13 cellular contexts compared by ENCODE assay signal in the genomic region with DNA sequence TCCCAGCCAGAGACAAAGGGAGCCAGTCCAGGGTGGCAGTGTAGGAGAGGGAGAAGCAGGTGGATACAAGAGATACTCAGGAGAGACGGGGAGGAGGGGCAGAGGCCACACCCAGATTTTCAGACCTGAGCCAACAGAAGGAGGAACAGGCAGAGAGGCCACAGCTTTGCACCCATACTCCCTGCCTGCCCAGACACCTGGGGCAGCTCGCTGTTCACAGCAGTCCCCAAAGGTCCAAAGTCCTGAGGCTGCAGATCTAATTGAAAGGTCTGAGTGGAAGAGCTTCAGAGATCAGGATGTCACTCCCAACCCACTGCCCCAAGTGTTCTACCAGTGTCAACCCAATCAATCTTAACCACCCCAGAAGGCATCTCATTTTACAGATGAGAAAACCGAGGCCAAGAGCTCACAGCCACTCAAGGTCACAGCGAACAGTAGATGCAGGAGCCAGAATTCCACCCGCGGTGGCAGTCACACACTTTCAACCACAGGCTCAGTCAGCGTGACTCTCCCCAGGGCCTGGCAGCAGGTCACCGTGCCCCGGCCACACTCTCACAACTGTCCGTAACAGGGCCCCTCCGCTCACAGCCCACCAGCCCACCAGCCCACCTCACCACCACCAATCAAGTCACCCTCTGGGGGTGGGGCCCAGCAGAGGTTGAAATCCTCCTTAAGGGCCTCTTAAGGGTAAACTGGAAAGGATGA. TPM values are rescaled to one million over a fixed set of nuclear protein-coding genes. Genes with fewer than 3 reads are reported as not detected.
DNase-seq lines count a peak whose midpoint lies in the region; ATAC-seq and TF ChIP-seq lines count a peak whose summit lies in the region.
"Had no signal": no experiment of that assay in that cellular context is flagged by ENCODE, and none has a peak within 500 bp of the region (broad histone marks: within the 10 kb centered on the region; RNA-seq: fewer than 3 reads in every experiment).

No MANE protein-coding gene starts in this region.

- H3K4me1 Mint-ChIP-seq in neural progenitor cell: peaks cover 51% of the 10 kb centered on the region

- H3K36me3 ChIP-seq in Loucy (ENCODE audit: insufficient read depth, low read length) (peaks cover 20% of the 10 kb centered on the region; the same call in 1 of the 2 replicates), mammary epithelial cell (ENCODE audit: insufficient read depth, low read length) (no peaks in the 10 kb centered on the region), neural progenitor cell (no peaks in the 10 kb centered on the region)

- no peaks in the 10 kb centered on the region for H3K27me3 Mint-ChIP-seq in neural progenitor cell (ENCODE audit: insufficient read depth, low read depth)

- H2AFZ ChIP-seq in Loucy (ENCODE audit: low read length): no peak overlapping the region
- H2AFZ ChIP-seq in mammary epithelial cell (ENCODE audit: low read depth, low read length): no peak overlapping the region
- H2AFZ ChIP-seq in neural progenitor cell (replicated peaks): no peak overlapping the region
- H2AFZ ChIP-seq: parathyroid adenoma had no signal

- H3K4me3 Mint-ChIP-seq in neural progenitor cell: no peak overlapping the region
- H3K4me3 Mint-ChIP-seq: stimulated activated effector memory CD8-positive, alpha-beta T cell treated with anti-CD3 and anti-CD28 coated beads, Interleukin-12 subunit alpha, Interleukin-12 subunit beta, amount 100 ng/mL, for 72 hours; T-helper 2 cell treated with Interferon-gamma antibody and Interleukin-4, amounts not matched to agents 5 μg/mL and 100 μg/mL, for 36 hours had no signal

- H3K9me3 Mint-ChIP-seq in neural progenitor cell: no peaks in the 10 kb centered on the region
- H3K9me3 Mint-ChIP-seq: stimulated activated effector memory CD8-positive, alpha-beta T cell treated with anti-CD3 and anti-CD28 coated beads, Interleukin-12 subunit alpha, Interleukin-12 subunit beta, amount 100 ng/mL, for 72 hours; T-helper 2 cell treated with Interferon-gamma antibody and Interleukin-4, amounts not matched to agents 5 μg/mL and 100 μg/mL, for 36 hours had no signal

- WGBS in mammary epithelial cell (ENCODE audit: low coverage, missing lambda C conversion rate): 26% methylated on average over 10 of the region's 11 CpGs

- no peaks in the 10 kb centered on the region for H3K36me3 Mint-ChIP-seq in neural progenitor cell
- H3K36me3 Mint-ChIP-seq: stimulated activated effector memory CD8-positive, alpha-beta T cell treated with anti-CD3 and anti-CD28 coated beads, Interleukin-12 subunit alpha, Interleukin-12 subunit beta, amount 100 ng/mL, for 72 hours had no signal

- peak overlapping the region; percentile 39 for H3K27ac ChIP-seq in AG04450 (ENCODE audit: low read depth, low read length)
- peak overlapping the region; percentile 51 for H3K27ac ChIP-seq in mammary epithelial cell (ENCODE audit: insufficient read depth, low read depth, low read length)
- H3K27ac ChIP-seq in neural progenitor cell: no peak overlapping the region
- H3K27ac ChIP-seq: parathyroid adenoma had no signal

- BruUV-seq in mammary epithelial cell (replicated peaks; lab: Mats Ljungman, UMichigan): no TSS peak

- H3K9me3 ChIP-seq in AG04450 (ENCODE audit: control insufficient read depth, insufficient read depth, low read length): no peaks in the 10 kb centered on the region
- no peaks in the 10 kb centered on the region for H3K9me3 ChIP-seq in Loucy (ENCODE audit: insufficient read depth, low read depth, low read length)
- H3K9me3 ChIP-seq in mammary epithelial cell (replicated peaks; ENCODE audit: insufficient read depth, low read length): no peaks in the 10 kb centered on the region
- H3K9me3 ChIP-seq in neural progenitor cell (ENCODE audit: low read depth): no peaks in the 10 kb centered on the region

- H3F3A ChIP-seq in Loucy (ENCODE audit: low read depth) (no peaks in the 10 kb centered on the region), neural progenitor cell (ENCODE audit: low read depth) (peaks cover 8% of the 10 kb centered on the region)

- peaks cover 64% of the 10 kb centered on the region for H4K20me1 ChIP-seq in Loucy (ENCODE audit: insufficient read depth, low read length, poor library complexity, severe bottlenecking)
- peaks cover 3% of the 10 kb centered on the region for H4K20me1 ChIP-seq in mammary epithelial cell (ENCODE audit: insufficient read depth, low read length)
- H4K20me1 ChIP-seq in neural progenitor cell (ENCODE audit: low read depth): peaks cover 88% of the 10 kb centered on the region

- H3K27me3 ChIP-seq in AG04450 (ENCODE audit: control insufficient read depth, insufficient read depth, low read length): no peaks in the 10 kb centered on the region
- no peaks in the 10 kb centered on the region for H3K27me3 ChIP-seq in Loucy (ENCODE audit: insufficient read depth, low read length, poor library complexity, severe bottlenecking)
- no peaks in the 10 kb centered on the region for H3K27me3 ChIP-seq in mammary epithelial cell (ENCODE audit: insufficient read depth, low read length)
- H3K27me3 ChIP-seq in neural progenitor cell: no peaks in the 10 kb centered on the region

- peak overlapping the region; percentile 26 for H3K9ac ChIP-seq in Loucy (ENCODE audit: low read depth, low read length, poor library complexity, severe bottlenecking)
- H3K9ac ChIP-seq in mammary epithelial cell (ENCODE audit: insufficient read depth, low read length): no peak overlapping the region
- no peak overlapping the region for H3K9ac ChIP-seq in neural progenitor cell
- H3K9ac ChIP-seq: parathyroid adenoma had no signal

- H3K4me3 ChIP-seq in AG04450 (ENCODE audit: low read depth, low read length): no peak overlapping the region
- no peak overlapping the region for H3K4me3 ChIP-seq in Loucy (ENCODE audit: low read length, poor library complexity, severe bottlenecking)
- no peak overlapping the region for H3K4me3 ChIP-seq in mammary epithelial cell (replicated peaks in 1 of 3; ENCODE audit: insufficient read depth in 1 of 3, low read depth in 2 of 3, low read length in 3 of 3)
- no peak overlapping the region for H3K4me3 ChIP-seq in neural progenitor cell

- H3K4me2 ChIP-seq in Loucy (ENCODE audit: low read depth, low read length, poor library complexity, severe bottlenecking): peak overlapping the region; percentile 68
- peak overlapping the region; percentile 53 for H3K4me2 ChIP-seq in mammary epithelial cell (ENCODE audit: insufficient read depth, low read depth, low read length)
- no peak overlapping the region for H3K4me2 ChIP-seq in neural progenitor cell

- H3K27ac Mint-ChIP-seq in neural progenitor cell: peak overlapping the region; percentile 40
- H3K27ac Mint-ChIP-seq: stimulated activated effector memory CD8-positive, alpha-beta T cell treated with anti-CD3 and anti-CD28 coated beads, Interleukin-12 subunit alpha, Interleukin-12 subunit beta, amount 100 ng/mL, for 72 hours had no signal

- dilution Hi-C loops in mammary epithelial cell (cut with HindIII; ENCODE audit: low sequenced_read_pairs): loop anchor here (5.0 kb wide), 2 partner anchors 38 to 68 kb away; no protein-coding TSS in a partner anchor

- CTCF ChIA-PET in AG04450 (lab: Charles Lee) (no interaction called here), mammary epithelial cell (lab: Charles Lee; ENCODE audit: low non-redundant PET) (interaction anchor here (0.6 kb wide), 1 partner anchor 145 kb away, joined by 3 read pairs; no protein-coding TSS in a partner anchor)

- POLR2A ChIA-PET in AG04450 (lab: Yijun Ruan, JAX): interaction anchor here (0.9 kb wide), 1 partner anchor 13 kb away, joined by 3 read pairs; no protein-coding TSS in a partner anchor

- TF ChIP-seq CTCF in AG04450 (IDR thresholded peaks at IDR 0.05; ENCODE audit: low read depth, low read length): no peak
- TF ChIP-seq CTCF in Loucy (conservative IDR thresholded peaks at IDR 0.05; ENCODE audit: low read length): no peak
- no peak for TF ChIP-seq CTCF in mammary epithelial cell (conservative IDR thresholded peaks at IDR 0.05 in 1 of 2, IDR thresholded peaks at IDR 0.05 in 1 of 2; ENCODE audit: extremely low read depth in 1 of 2, insufficient read depth in 1 of 2, low read depth in 1 of 2, low read length in 2 of 2)
- TF ChIP-seq CTCF in neural progenitor cell (IDR thresholded peaks at IDR 0.05): no peak

- DNase-seq in AG04450 (ENCODE audit: low read depth, low spot score) (no peak), mammary epithelial cell (no peak), neural progenitor cell (ENCODE audit: low spot score) (no peak), iPS-NIHi11 (ENCODE audit: low spot score) (no peak), NCI-H1092 treated with DMSO at 0.1 percent for 48 hours (lab: John Stamatoyannopoulos, UW) (no peak)
- DNase-seq in stimulated activated naive CD4-positive, alpha-beta T cell (lab: John Stamatoyannopoulos, UW): no peak
- DNase-seq: amygdala, NCI-H1694 treated with DMSO at 0.1 percent for 48 hours had no signal

- H3K79me2 ChIP-seq in Loucy (ENCODE audit: insufficient read depth, low read length): peaks cover 100% of the 10 kb centered on the region
- H3K79me2 ChIP-seq in mammary epithelial cell (ENCODE audit: insufficient read depth, low read length): peaks cover 99% of the 10 kb centered on the region
- peaks cover 96% of the 10 kb centered on the region for H3K79me2 ChIP-seq in neural progenitor cell (ENCODE audit: low read depth)
- H3K79me2 ChIP-seq: parathyroid adenoma had no signal

- intact Hi-C loops in mammary epithelial cell (cut with micrococcal nuclease): loop anchor here (10.0 kb wide), 1 partner anchor 801 kb away; no protein-coding TSS in a partner anchor

- in situ Hi-C loops in mammary epithelial cell (cut with MboI; ENCODE audit: low sequenced_read_pairs in 2 of 2): loop anchor here in 1 of 2 donors (10.0 kb wide), 1 partner anchor 149 kb away; no protein-coding TSS in a partner anchor

- ATAC-seq in HG03045 (IDR thresholded peaks at IDR 0.05; ENCODE audit: unreplicated experiment): no peak
- ATAC-seq: stimulated activated effector memory CD8-positive, alpha-beta T cell treated with anti-CD3 and anti-CD28 coated beads, Interleukin-12 subunit alpha, Interleukin-12 subunit beta, amount 100 ng/mL, for 72 hours had no signal

- H3K9me2 ChIP-seq in Loucy (replicated peaks; ENCODE audit: low read depth, low read length): no peaks in the 10 kb centered on the region

- H3K4me1 ChIP-seq in Loucy (ENCODE audit: insufficient read depth, low read length, poor library complexity, severe bottlenecking) (peaks cover 47% of the 10 kb centered on the region), mammary epithelial cell (ENCODE audit: insufficient read depth, low read length) (peaks cover 98% of the 10 kb centered on the region), neural progenitor cell (peaks cover 18% of the 10 kb centered on the region)
- H3K4me1 ChIP-seq: parathyroid adenoma had no signal

RNA-seq across cellular contexts. Expression of a gene that starts 33.4 kb away (rescaled TPM):
- polyA plus RNA-seq in AG04450 (2011; rRNA removed) (641 and 751 TPM in 2 replicates), mammary epithelial cell (813 TPM)
- 1,243 and 1,580 TPM in 2 replicates for polyA minus RNA-seq in AG04450 (2011; rRNA and poly(A)+ RNA removed)
- total RNA-seq in mammary epithelial cell (1,000 to 10,000 TPM in 1 of 2 donors, 100 to 1,000 TPM in 1; 841 to 1,322 TPM), neural progenitor cell (ENCODE audit: low replicate concordance) (70.7 and 97.7 TPM in 2 replicates)
- 1,325 TPM for polyA minus RNA-seq in mammary epithelial cell
